In the genomic region with DNA sequence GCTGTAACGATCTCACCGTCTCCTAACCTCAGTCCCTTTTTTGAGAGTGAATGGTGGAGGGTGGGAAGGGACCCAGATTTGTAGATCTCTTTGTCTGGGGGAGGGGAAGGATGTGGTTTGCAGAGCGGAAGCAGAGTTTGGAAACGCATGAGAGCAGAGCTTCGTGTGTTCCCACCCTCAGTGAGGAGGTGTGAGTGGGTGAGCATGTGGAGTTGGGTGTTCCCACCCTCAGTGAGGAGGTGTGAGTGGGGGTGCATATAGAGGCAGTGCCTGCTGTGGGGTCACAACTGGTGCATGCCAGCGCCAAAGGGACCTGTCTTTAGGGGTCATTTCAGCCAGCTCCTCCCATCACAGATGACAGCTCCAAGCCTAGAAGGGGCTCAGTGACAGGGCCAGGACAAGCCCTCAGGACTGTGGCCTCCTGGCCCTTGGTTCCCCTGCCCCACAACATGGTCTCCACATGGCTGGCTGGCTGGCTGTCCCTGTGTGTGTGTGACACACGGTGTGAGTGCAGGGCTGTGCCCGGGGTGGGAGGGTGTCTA, we compare ENCODE assay signal across 1 cellular context.
TF ChIP-seq lines count a peak whose summit lies in the region.

No MANE protein-coding gene starts in this region.

TF ChIP-seq in H1, 55 proteins besides CTCF, POLR2A, EP300 and RAD21:
- no peak for TF ChIP-seq RFX5 (IDR thresholded peaks at IDR 0.05; ENCODE audit: borderline replicate concordance, low read depth, low read length)
- no peak for TF ChIP-seq SIX5 (IDR thresholded peaks at IDR 0.05; ENCODE audit: low read depth, low read length)
- no peak for TF ChIP-seq SP1 (IDR thresholded peaks at IDR 0.05; ENCODE audit: low read depth, low read length)
- no peak for TF ChIP-seq KDM4A (IDR thresholded peaks at IDR 0.05; ENCODE audit: low read depth, low read length, severe bottlenecking)
- TF ChIP-seq CBX5 (IDR thresholded peaks at IDR 0.05; ENCODE audit: low read depth, low read length), result no peak
- TF ChIP-seq SRF (IDR thresholded peaks at IDR 0.05; ENCODE audit: low read depth, low read length), result no peak
- no peak for TF ChIP-seq HDAC2 (IDR thresholded peaks at IDR 0.05; ENCODE audit: borderline replicate concordance in 1 of 2, low read depth in 2 of 2, low read length in 2 of 2)
- TF ChIP-seq NRF1 (IDR thresholded peaks at IDR 0.05; ENCODE audit: low read depth, low read length), result no peak
- no peak for TF ChIP-seq KDM5A (IDR thresholded peaks at IDR 0.05; ENCODE audit: low read length)
- no peak for TF ChIP-seq JUN (IDR thresholded peaks at IDR 0.05; ENCODE audit: low read depth, low read length)
- TF ChIP-seq SUZ12 (IDR thresholded peaks at IDR 0.05; ENCODE audit: low read length), result no peak
TF ChIP-seq in H1: peak in this region for 0.
